Comparison of ENCODE assay signal across 2 cellular contexts in the genomic region with DNA sequence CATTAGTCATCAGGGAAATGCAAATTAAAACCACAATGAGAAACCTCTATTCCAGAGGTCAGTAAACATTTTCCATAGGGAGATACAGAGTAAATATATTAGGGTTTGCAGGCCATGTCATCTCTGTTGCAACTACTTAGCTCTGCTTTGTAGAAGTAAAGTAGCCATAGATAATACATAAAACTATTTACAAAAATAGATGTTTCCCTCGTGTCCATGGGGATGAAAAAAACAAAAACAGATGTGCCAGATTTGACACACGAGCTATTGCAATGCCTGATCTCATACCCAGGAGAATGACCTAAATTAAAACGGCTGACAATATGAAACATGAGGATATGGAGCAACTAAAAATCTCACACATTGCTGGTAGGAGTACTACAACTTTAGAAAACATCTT.
TF ChIP-seq lines count a peak whose summit lies in the region.

No MANE protein-coding gene starts in this region.

TF ChIP-seq in GM12878, 131 proteins besides CTCF, POLR2A, EP300 and RAD21:
- TF ChIP-seq HDGF (IDR thresholded peaks at IDR 0.05) = no peak

TF ChIP-seq in WTC11, 78 proteins besides CTCF, POLR2A, EP300 and RAD21:
- no peak for TF ChIP-seq ESRRA (CRISPR knock-in tag; IDR thresholded peaks at IDR 0.05; ENCODE audit: borderline replicate concordance)
- TF ChIP-seq NR2C2 (CRISPR knock-in tag; IDR thresholded peaks at IDR 0.05) = no peak
- TF ChIP-seq PRRX2 (CRISPR knock-in tag; IDR thresholded peaks at IDR 0.05) = no peak
